12 cellular contexts compared by ENCODE assay signal in the genomic region with DNA sequence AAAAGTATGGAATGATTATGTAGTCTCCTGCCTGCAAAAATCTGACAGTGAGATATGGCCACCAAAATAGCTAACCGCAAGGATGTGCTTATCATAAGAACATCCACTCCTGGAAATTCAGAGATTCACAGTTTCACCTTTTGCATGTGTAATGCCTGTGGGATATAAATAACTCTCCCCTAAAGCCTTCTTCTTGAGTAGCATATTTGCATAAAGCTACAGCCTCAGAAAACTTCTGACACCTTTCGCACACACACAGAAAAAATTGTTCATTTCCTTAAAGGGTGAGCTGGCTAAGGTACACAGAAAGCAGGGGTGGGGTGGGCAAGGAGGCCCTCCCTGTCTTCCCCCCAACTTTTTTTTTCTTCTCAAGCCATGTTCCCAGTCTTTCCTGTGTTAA. TPM values are rescaled to one million over a fixed set of nuclear protein-coding genes. Genes with fewer than 3 reads are reported as not detected.
A peak's percentile ranks its signal among the peaks of the same experiment; 100 is the strongest.
DNase-seq lines count a peak whose midpoint lies in the region; ATAC-seq and TF ChIP-seq lines count a peak whose summit lies in the region.
"Had no signal": no experiment of that assay in that cellular context is flagged by ENCODE, and none has a peak within 500 bp of the region (broad histone marks: within the 10 kb centered on the region; RNA-seq: fewer than 3 reads in every experiment).

No MANE protein-coding gene starts in this region.

- no peak for TF ChIP-seq CTCF in natural killer cell (IDR thresholded peaks at IDR 0.05)
- TF ChIP-seq CTCF in Loucy (conservative IDR thresholded peaks at IDR 0.05; ENCODE audit: low read length), result no peak
- no peak for TF ChIP-seq CTCF in tibial nerve (IDR thresholded peaks at IDR 0.05)

- no peak for DNase-seq in natural killer cell treated with Interleukin-12 subunit alpha and Interleukin-12 subunit beta and Interleukin-15 and Interleukin-18, amount 100 ng/mL, for 72 hours (ENCODE audit: low spot score)
- no peak for DNase-seq in natural killer cell
- DNase-seq in tibial nerve (ENCODE audit: low spot score in 2 of 2), result no peak
- no peak for DNase-seq in HuH-7.5 (ENCODE audit: low spot score)
- DNase-seq in central memory CD4-positive, alpha-beta T cell, result no peak
- no peak for DNase-seq in HUDEP-2 (lab: John Stamatoyannopoulos, UW; ENCODE audit: unreplicated experiment in 76 of 76)
- DNase-seq: activated gamma-delta T cell treated with Interleukin-2 at 50 U/mL for 16 hours, OCI-M1 had no signal

- intact Hi-C loops in natural killer cell (cut with micrococcal nuclease), result loop anchor here (10.0 kb wide), 1 partner anchor 539 kb away; no protein-coding TSS in a partner anchor

- H3K27ac Mint-ChIP-seq in natural killer cell treated with Interleukin-12 subunit alpha and Interleukin-12 subunit beta and Interleukin-15 and Interleukin-18, amount 100 ng/mL, for 72 hours, result peak overlapping the region; percentile 89 to 91
- no peak overlapping the region for H3K27ac Mint-ChIP-seq in natural killer cell

- H3K36me3 ChIP-seq in Loucy (ENCODE audit: insufficient read depth, low read length), result no peaks in the 10 kb centered on the region
- no peaks in the 10 kb centered on the region for H3K36me3 ChIP-seq in tibial nerve

- no peaks in the 10 kb centered on the region for H3K36me3 Mint-ChIP-seq in natural killer cell treated with Interleukin-12 subunit alpha and Interleukin-12 subunit beta and Interleukin-15 and Interleukin-18, amount 100 ng/mL, for 72 hours
- H3K36me3 Mint-ChIP-seq in natural killer cell, result no peaks in the 10 kb centered on the region
- H3K36me3 Mint-ChIP-seq: CD4-positive, CD25-positive, alpha-beta regulatory T cell had no signal

- H3K4me3 ChIP-seq in Loucy (ENCODE audit: low read length, poor library complexity, severe bottlenecking), result no peak overlapping the region
- H3K4me3 ChIP-seq in tibial nerve, result no peak overlapping the region

- no peak for TF ChIP-seq EP300 in tibial nerve (IDR thresholded peaks at IDR 0.05)

- WGBS in tibial nerve, 2 donors, result 81 to 90% methylated on average over 2 of the region's 2 CpGs

- H3K9me3 Mint-ChIP-seq in natural killer cell treated with Interleukin-12 subunit alpha and Interleukin-12 subunit beta and Interleukin-15 and Interleukin-18, amount 100 ng/mL, for 72 hours, result no peaks in the 10 kb centered on the region
- H3K9me3 Mint-ChIP-seq in natural killer cell, result no peaks in the 10 kb centered on the region
- H3K9me3 Mint-ChIP-seq: CD4-positive, CD25-positive, alpha-beta regulatory T cell; neural crest cell had no signal

- no peaks in the 10 kb centered on the region for H4K20me1 ChIP-seq in Loucy (ENCODE audit: insufficient read depth, low read length, poor library complexity, severe bottlenecking)

- H2AFZ ChIP-seq in Loucy (ENCODE audit: low read length), result peak overlapping the region; percentile 88; the same call in 1 of the 2 replicates

- peak overlapping the region; percentile 74 for H3K4me3 Mint-ChIP-seq in natural killer cell treated with Interleukin-12 subunit alpha and Interleukin-12 subunit beta and Interleukin-15 and Interleukin-18, amount 100 ng/mL, for 72 hours
- no peak overlapping the region for H3K4me3 Mint-ChIP-seq in natural killer cell
- H3K4me3 Mint-ChIP-seq: neural crest cell had no signal

- H3K79me2 ChIP-seq in Loucy (ENCODE audit: insufficient read depth, low read length), result no peaks in the 10 kb centered on the region

- H3K9ac ChIP-seq in Loucy (ENCODE audit: low read depth, low read length, poor library complexity, severe bottlenecking), result no peak overlapping the region

- peaks cover 6 to 8% of the 10 kb centered on the region in 2 donors for H3K27me3 Mint-ChIP-seq in natural killer cell treated with Interleukin-12 subunit alpha and Interleukin-12 subunit beta and Interleukin-15 and Interleukin-18, amount 100 ng/mL, for 72 hours
- H3K27me3 Mint-ChIP-seq in natural killer cell (ENCODE audit: low read depth in 2 of 2), result peaks cover 10 to 12% of the 10 kb centered on the region in 2 donors

- H3K9me2 ChIP-seq in Loucy (replicated peaks; ENCODE audit: low read depth, low read length), result no peaks in the 10 kb centered on the region

- no peak for TF ChIP-seq POLR2A in tibial nerve (IDR thresholded peaks at IDR 0.05)

- H3K4me2 ChIP-seq in Loucy (ENCODE audit: low read depth, low read length, poor library complexity, severe bottlenecking), result no peak overlapping the region

- H3K4me1 Mint-ChIP-seq in natural killer cell treated with Interleukin-12 subunit alpha and Interleukin-12 subunit beta and Interleukin-15 and Interleukin-18, amount 100 ng/mL, for 72 hours (ENCODE audit: low read depth in 2 of 2), result peaks cover 12 to 13% of the 10 kb centered on the region in 2 donors
- peaks cover 11 to 13% of the 10 kb centered on the region in 2 donors for H3K4me1 Mint-ChIP-seq in natural killer cell
- H3K4me1 Mint-ChIP-seq: neural crest cell had no signal

- H3K9me3 ChIP-seq in Loucy (ENCODE audit: insufficient read depth, low read depth, low read length), result no peaks in the 10 kb centered on the region
- no peaks in the 10 kb centered on the region for H3K9me3 ChIP-seq in tibial nerve

- H3F3A ChIP-seq in Loucy (ENCODE audit: low read depth), result no peaks in the 10 kb centered on the region

- H3K27me3 ChIP-seq in Loucy (ENCODE audit: insufficient read depth, low read length, poor library complexity, severe bottlenecking), result no peaks in the 10 kb centered on the region
- H3K27me3 ChIP-seq in tibial nerve, result no peaks in the 10 kb centered on the region

- peak overlapping the region in 3 of 4 donors; percentile 58 to 86 (median 73) for H3K27ac ChIP-seq in tibial nerve

- peak; percentile 64 to 72 for ATAC-seq in natural killer cell treated with Interleukin-12 subunit alpha and Interleukin-12 subunit beta and Interleukin-15 and Interleukin-18, amount 100 ng/mL, for 72 hours
- ATAC-seq in natural killer cell (no peak), HG02642 (IDR thresholded peaks at IDR 0.05; ENCODE audit: poor library complexity, unreplicated experiment) (peak; percentile 60)

- H3K4me1 ChIP-seq in Loucy (ENCODE audit: insufficient read depth, low read length, poor library complexity, severe bottlenecking) (peaks cover 23% of the 10 kb centered on the region), tibial nerve (peaks cover 0 to 45% (median 16%) of the 10 kb centered on the region in 4 donors)

RNA-seq across cellular contexts. Expression of a gene that starts 3.1 kb away (rescaled TPM):
- under 1 TPM in 1 of 2 donors, not detected in 1; 0.05 TPM for total RNA-seq in natural killer cell treated with Interleukin-12 subunit alpha and Interleukin-12 subunit beta and Interleukin-15 and Interleukin-18, amount 100 ng/mL, for 72 hours
- under 1 TPM in 1 of 3 donors, not detected in 2; 0.48 TPM for total RNA-seq in natural killer cell
- total RNA-seq in tibial nerve, result 100 to 1,000 TPM in 1 of 4 donors, 10 to 100 TPM in 3; 50.0 to 262 (median 78.1) TPM
- total RNA-seq: CD4-positive, CD25-positive, alpha-beta regulatory T cell; neural crest cell had no signal

Comparison
In these comparisons a context has a peak if more than half of its experiments do, and no peak if none do; other contexts are left out.
1. ATAC-seq: peak in natural killer cell treated with Interleukin-12 subunit alpha and Interleukin-12 subunit beta and Interleukin-15 and Interleukin-18, amount 100 ng/mL, for 72 hours (2 of 2) and HG02642 (single experiment); none in natural killer cell (0 of 3).
2. H3K27ac Mint-ChIP-seq: peak in natural killer cell treated with Interleukin-12 subunit alpha and Interleukin-12 subunit beta and Interleukin-15 and Interleukin-18, amount 100 ng/mL, for 72 hours (2 of 2); none in natural killer cell (0 of 2).
3. RNA of a gene that starts 3.1 kb away (total RNA-seq): 50.0 to 262 TPM in tibial nerve; 0.05 TPM in natural killer cell treated with Interleukin-12 subunit alpha and Interleukin-12 subunit beta and Interleukin-15 and Interleukin-18, amount 100 ng/mL, for 72 hours and 0.48 TPM in natural killer cell; every median in the first group is over 10 times any median in the second.